In genomic region chr4:82429728-82430192, GRCh38 we compare ENCODE assay signal across 8 cellular contexts. TPM values are rescaled to one million over a fixed set of nuclear protein-coding genes. Genes with fewer than 3 reads are reported as not detected.
A peak's percentile ranks its signal among the peaks of the same experiment; 100 is the strongest.
DNase-seq lines count a peak whose midpoint lies in the region; ATAC-seq, FAIRE-seq and TF ChIP-seq lines count a peak whose summit lies in the region.

No MANE protein-coding gene starts in this region.

- peak; percentile 10 for ATAC-seq in HG03342 (IDR thresholded peaks at IDR 0.05; ENCODE audit: unreplicated experiment)
- no peak for ATAC-seq in activated B cell treated with CpG ODN at 0.5 μM for 24 hours (ENCODE audit: low read depth)
- ATAC-seq in foreskin keratinocyte, result peak; percentile 23

- H3K36me3 Mint-ChIP-seq in activated T-cell treated with anti-CD3 and anti-CD28 coated beads, Interleukin-2, amount 50 U/mL, for 24 hours (ENCODE audit: low read depth), result peaks cover 88% of the 10 kb centered on the region
- H3K36me3 Mint-ChIP-seq in activated B cell treated with CpG ODN at 0.5 μM for 24 hours (ENCODE audit: low read depth), result peaks cover 68% of the 10 kb centered on the region
- peaks cover 45% of the 10 kb centered on the region for H3K36me3 Mint-ChIP-seq in progenitor cell of endocrine pancreas (ENCODE audit: insufficient read depth)

- H3K27me3 ChIP-seq in foreskin keratinocyte, result no peaks in the 10 kb centered on the region

- H3K4me1 Mint-ChIP-seq in activated T-cell treated with anti-CD3 and anti-CD28 coated beads, Interleukin-2, amount 50 U/mL, for 24 hours (ENCODE audit: low read depth), result peaks cover 58% of the 10 kb centered on the region
- H3K4me1 Mint-ChIP-seq in activated B cell treated with CpG ODN at 0.5 μM for 24 hours (peaks cover 57% of the 10 kb centered on the region), progenitor cell of endocrine pancreas (ENCODE audit: low read depth) (peaks cover 31% of the 10 kb centered on the region)

- H3K4me1 ChIP-seq in foreskin keratinocyte, result peaks cover 24% of the 10 kb centered on the region

- H3K4me3 Mint-ChIP-seq in activated T-cell treated with anti-CD3 and anti-CD28 coated beads, Interleukin-2, amount 50 U/mL, for 24 hours, result peak overlapping the region; percentile 100
- peak overlapping the region; percentile 100 for H3K4me3 Mint-ChIP-seq in activated B cell treated with CpG ODN at 0.5 μM for 24 hours
- H3K4me3 Mint-ChIP-seq in progenitor cell of endocrine pancreas (ENCODE audit: low read depth), result peak overlapping the region; percentile 100

- no peaks in the 10 kb centered on the region for H3K9me3 Mint-ChIP-seq in activated T-cell treated with anti-CD3 and anti-CD28 coated beads, Interleukin-2, amount 50 U/mL, for 24 hours
- H3K9me3 Mint-ChIP-seq in activated B cell treated with CpG ODN at 0.5 μM for 24 hours (no peaks in the 10 kb centered on the region), progenitor cell of endocrine pancreas (ENCODE audit: low read depth) (no peaks in the 10 kb centered on the region)

- peak overlapping the region; percentile 75 for H3K27ac ChIP-seq in foreskin keratinocyte

- FAIRE-seq in urothelium cell line (lab: Jason Lieb, UNC), result no peak

- H3K27ac Mint-ChIP-seq in activated T-cell treated with anti-CD3 and anti-CD28 coated beads, Interleukin-2, amount 50 U/mL, for 24 hours, result peak overlapping the region; percentile 100
- H3K27ac Mint-ChIP-seq in activated B cell treated with CpG ODN at 0.5 μM for 24 hours (peak overlapping the region; percentile 99), progenitor cell of endocrine pancreas (peak overlapping the region; percentile 100)

- POLR2A ChIA-PET in activated B cell treated with CpG ODN at 0.5 μM for 24 hours (lab: Charles Lee), result interaction anchor here (0.5 to 6.2 kb wide), 28 partner anchors 10 to 1152 kb away, joined by 3 to 199 read pairs (median 5); partner anchors contain the start of genes COPS4, COQ2, HNRNPD and LIN54

- intact Hi-C loops in activated B cell treated with CpG ODN at 0.5 μM for 24 hours (cut with micrococcal nuclease), result loop anchor here (1.0 to 2.0 kb wide), 14 partner anchors 33 to 1056 kb away; partner anchors contain the start of genes ABRAXAS1, COQ2, HELQ and RASGEF1B

- DNase-seq in activated T-cell treated with anti-CD3 and anti-CD28 coated beads, Interleukin-2, amount 50 U/mL, for 24 hours, result no peak
- no peak for DNase-seq in activated T-cell treated with anti-CD3 and anti-CD28 coated beads, Interleukin-2, amount 50 U/mL, for 1 hour
- DNase-seq in activated B cell treated with CpG ODN at 0.5 μM for 24 hours, result no peak
- peak in 1 of 2 donors; percentile 77 for DNase-seq in foreskin keratinocyte
- no peak for DNase-seq in progenitor cell of endocrine pancreas (ENCODE audit: low spot score, unreplicated experiment)
- DNase-seq in urothelium cell line (ENCODE audit: low spot score), result no peak
- DNase-seq in MV-4-11 (lab: John Stamatoyannopoulos, UW), result no peak

- no peaks in the 10 kb centered on the region for H3K27me3 Mint-ChIP-seq in activated T-cell treated with anti-CD3 and anti-CD28 coated beads, Interleukin-2, amount 50 U/mL, for 24 hours
- H3K27me3 Mint-ChIP-seq in activated B cell treated with CpG ODN at 0.5 μM for 24 hours (no peaks in the 10 kb centered on the region), progenitor cell of endocrine pancreas (no peaks in the 10 kb centered on the region)

- TF ChIP-seq CTCF in activated B cell treated with CpG ODN at 0.5 μM for 24 hours (IDR thresholded peaks at IDR 0.05) (peak; percentile 13), foreskin keratinocyte (conservative IDR thresholded peaks at IDR 0.05) (no peak), progenitor cell of endocrine pancreas (IDR thresholded peaks at IDR 0.05; ENCODE audit: unreplicated experiment) (no peak)

- CTCF ChIA-PET in activated B cell treated with CpG ODN at 0.5 μM for 24 hours (lab: Charles Lee), result interaction anchor here (0.9 to 2.1 kb wide), 7 partner anchors 9 to 147 kb away, joined by 4 to 15 read pairs (median 6); partner anchors contain the start of gene HNRNPD

RNA-seq across cellular contexts. Expression of gene HNRNPDL, which starts 0.5 kb away (rescaled TPM):
- 432 and 439 TPM in 2 replicates for total RNA-seq in activated B cell treated with CpG ODN at 0.5 μM for 24 hours
- 259 and 311 TPM in 2 replicates for total RNA-seq in foreskin keratinocyte
- 239 and 308 TPM in 2 replicates for polyA plus RNA-seq in foreskin keratinocyte
- total RNA-seq in progenitor cell of endocrine pancreas, result 535 and 549 TPM in 2 replicates

RNA-seq across cellular contexts. Expression of gene ENOPH1, which starts 0.6 kb away (rescaled TPM):
- 24.6 and 26.0 TPM in 2 replicates for total RNA-seq in activated B cell treated with CpG ODN at 0.5 μM for 24 hours
- total RNA-seq in foreskin keratinocyte, result 53.8 and 60.8 TPM in 2 replicates
- 37.0 and 45.1 TPM in 2 replicates for polyA plus RNA-seq in foreskin keratinocyte
- total RNA-seq in progenitor cell of endocrine pancreas, result 34.0 and 34.2 TPM in 2 replicates

RNA-seq across cellular contexts. Expression of gene HNRNPD, which starts 56.0 kb away (rescaled TPM):
- 300 and 350 TPM in 2 replicates for total RNA-seq in activated B cell treated with CpG ODN at 0.5 μM for 24 hours
- total RNA-seq in foreskin keratinocyte, result 181 and 221 TPM in 2 replicates
- 289 and 377 TPM in 2 replicates for polyA plus RNA-seq in foreskin keratinocyte
- total RNA-seq in progenitor cell of endocrine pancreas, result 400 and 416 TPM in 2 replicates
